Comparison of ENCODE assay signal across 13 cellular contexts in the genomic region with DNA sequence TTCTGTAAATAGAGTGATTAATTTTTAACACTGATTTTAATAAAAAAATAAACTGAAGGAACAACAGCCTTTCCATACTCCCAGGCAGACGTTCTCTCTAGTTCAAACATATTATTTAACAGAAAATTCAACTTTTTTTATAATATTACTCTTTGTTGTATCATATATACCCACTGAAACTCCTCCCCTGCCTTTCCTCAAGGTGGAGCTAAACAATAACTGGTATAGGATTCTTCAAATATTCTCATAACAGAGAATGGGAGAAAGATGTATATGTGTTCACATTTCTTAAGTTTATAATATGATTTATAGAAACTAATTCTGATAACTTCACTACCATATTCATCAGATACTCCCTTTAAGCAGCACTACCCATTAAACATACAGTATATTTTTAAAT.
DNase-seq lines count a peak whose midpoint lies in the region; ATAC-seq and TF ChIP-seq lines count a peak whose summit lies in the region.
"Had no signal": no experiment of that assay in that cellular context is flagged by ENCODE, and none has a peak within 500 bp of the region (broad histone marks: within the 10 kb centered on the region; RNA-seq: fewer than 3 reads in every experiment).

No MANE protein-coding gene starts in this region.

- no peaks in the 10 kb centered on the region for H3K79me2 ChIP-seq in PC-9 (ENCODE audit: low read depth)

- H3K27ac Mint-ChIP-seq in neural crest cell (ENCODE audit: unreplicated experiment) = no peak overlapping the region
- H3K27ac Mint-ChIP-seq in naive thymus-derived CD8-positive, alpha-beta T cell = no peak overlapping the region
- H3K27ac Mint-ChIP-seq: CD8-positive, alpha-beta memory T cell; H9 had no signal

- no peaks in the 10 kb centered on the region for H3F3A ChIP-seq in PC-9 (ENCODE audit: insufficient read depth, low read depth)

- H2AFZ ChIP-seq in PC-9 = no peak overlapping the region

- H3K9me3 ChIP-seq in BE2C (no peaks in the 10 kb centered on the region), PC-9 (ENCODE audit: insufficient read depth, low read depth) (no peaks in the 10 kb centered on the region), lower lobe of right lung (no peaks in the 10 kb centered on the region)
- H3K9me3 ChIP-seq: A549 had no signal

- POLR2A ChIA-PET in PC-9 (lab: Charles Lee; ENCODE audit: unreplicated experiment) = no interaction called here
- POLR2A ChIA-PET in naive thymus-derived CD8-positive, alpha-beta T cell (lab: Charles Lee) = no interaction called here

- ATAC-seq in HG03432 (IDR thresholded peaks at IDR 0.05; ENCODE audit: unreplicated experiment) (no peak), lower lobe of right lung (no peak)
- ATAC-seq in naive thymus-derived CD8-positive, alpha-beta T cell = no peak
- ATAC-seq: A549 had no signal

- H3K4me3 Mint-ChIP-seq in neural crest cell = no peak overlapping the region
- H3K4me3 Mint-ChIP-seq in naive thymus-derived CD8-positive, alpha-beta T cell = no peak overlapping the region
- H3K4me3 Mint-ChIP-seq: CD8-positive, alpha-beta memory T cell; H9 had no signal

- BruUV-seq in PC-9 (replicated peaks; lab: Mats Ljungman, UMichigan) = no TSS peak

- H3K27me3 Mint-ChIP-seq in neural crest cell (ENCODE audit: low read depth) = peaks cover 6% of the 10 kb centered on the region
- no peaks in the 10 kb centered on the region for H3K27me3 Mint-ChIP-seq in naive thymus-derived CD8-positive, alpha-beta T cell
- H3K27me3 Mint-ChIP-seq: CD8-positive, alpha-beta memory T cell had no signal

- intact Hi-C loops in PC-9 (cut with micrococcal nuclease; ENCODE audit: unreplicated experiment) = loop anchor here (10.0 kb wide), 1 partner anchor 54 kb away; no protein-coding TSS in a partner anchor
- intact Hi-C loops in lower lobe of right lung (cut with DNase I) = no loop called here

- no peak overlapping the region for H3K4me2 ChIP-seq in PC-9
- H3K4me2 ChIP-seq: A549 had no signal

- no peaks in the 10 kb centered on the region for H3K36me3 ChIP-seq in BE2C
- H3K36me3 ChIP-seq in PC-9 (ENCODE audit: low read depth) = no peaks in the 10 kb centered on the region
- no peaks in the 10 kb centered on the region for H3K36me3 ChIP-seq in lower lobe of right lung

- no peaks in the 10 kb centered on the region for H4K20me1 ChIP-seq in PC-9 (ENCODE audit: insufficient read depth)

- H3K4me1 Mint-ChIP-seq in neural crest cell = no peaks in the 10 kb centered on the region
- no peaks in the 10 kb centered on the region for H3K4me1 Mint-ChIP-seq in naive thymus-derived CD8-positive, alpha-beta T cell
- H3K4me1 Mint-ChIP-seq: CD8-positive, alpha-beta memory T cell; H9 had no signal

- H3K4me3 ChIP-seq in BE2C (ENCODE audit: low read depth, low read length) = no peak overlapping the region
- H3K4me3 ChIP-seq in PC-9 = no peak overlapping the region
- no peak overlapping the region for H3K4me3 ChIP-seq in lower lobe of right lung
- H3K4me3 ChIP-seq: A549 had no signal

- no peaks in the 10 kb centered on the region for H3K9me3 Mint-ChIP-seq in neural crest cell
- peaks cover 0 to 16% (median 6%) of the 10 kb centered on the region in 9 donors for H3K9me3 Mint-ChIP-seq in naive thymus-derived CD8-positive, alpha-beta T cell
- H3K9me3 Mint-ChIP-seq: H9 had no signal

- H3K9me2 ChIP-seq in PC-9 (ENCODE audit: insufficient read depth) = no peaks in the 10 kb centered on the region

- H3K4me1 ChIP-seq in BE2C (peaks cover 16% of the 10 kb centered on the region), PC-9 (replicated peaks; ENCODE audit: insufficient read depth) (no peaks in the 10 kb centered on the region), lower lobe of right lung (no peaks in the 10 kb centered on the region)
- H3K4me1 ChIP-seq: A549 had no signal

- no peaks in the 10 kb centered on the region for H3K36me3 Mint-ChIP-seq in neural crest cell (ENCODE audit: low read depth)
- no peaks in the 10 kb centered on the region for H3K36me3 Mint-ChIP-seq in naive thymus-derived CD8-positive, alpha-beta T cell
- H3K36me3 Mint-ChIP-seq: CD8-positive, alpha-beta memory T cell had no signal

- TF ChIP-seq CTCF in BE2C (IDR thresholded peaks at IDR 0.05; ENCODE audit: low read depth, low read length) (peak; percentile 54), LNCAP (IDR thresholded peaks at IDR 0.05) (peak; percentile 19; the same call in 1 of the 2 replicates), PC-9 (conservative IDR thresholded peaks at IDR 0.05) (0 out of 2 replicates have a peak, but pooled peaks have one; percentile 33), neural crest cell (conservative IDR thresholded peaks at IDR 0.05) (peak; percentile 24), lower lobe of right lung (IDR thresholded peaks at IDR 0.05) (no peak)

- DNase-seq in BE2C (no peak), PC-9 (no peak), neural crest cell (ENCODE audit: low read depth, low spot score) (no peak), lower lobe of right lung (no peak)
- no peak for DNase-seq in naive thymus-derived CD8-positive, alpha-beta T cell
- DNase-seq: CD8-positive, alpha-beta memory T cell; DMS53; GF-D8; GOT3; H9 had no signal

- CTCF ChIA-PET in PC-9 (lab: Charles Lee) = no interaction called here

- H3K27ac ChIP-seq in PC-9 (no peak overlapping the region), lower lobe of right lung (no peak overlapping the region)
- H3K27ac ChIP-seq: A549 had no signal

- H3K27me3 ChIP-seq in BE2C (no peaks in the 10 kb centered on the region), PC-9 (ENCODE audit: insufficient read depth, low read depth) (no peaks in the 10 kb centered on the region), lower lobe of right lung (ENCODE audit: low read depth) (no peaks in the 10 kb centered on the region)
